Comparison of ENCODE assay signal across 8 cellular contexts in genomic region chr5:42889311-42889933, GRCh38.
DNase-seq lines count a peak whose midpoint lies in the region; ATAC-seq and TF ChIP-seq lines count a peak whose summit lies in the region.

No MANE protein-coding gene starts in this region.

- POLR2A ChIA-PET in Caco-2 (lab: Charles Lee), result interaction anchor here (0.7 kb wide), 1 partner anchor 34 kb away, joined by 3 read pairs; no protein-coding TSS in a partner anchor

- CTCF ChIA-PET in Caco-2 (lab: Charles Lee), result interaction anchor here (0.6 to 1.6 kb wide), 27 partner anchors 10 to 1033 kb away, joined by 3 to 17 read pairs (median 3); partner anchors contain the start of genes GHR and SELENOP

- no peaks in the 10 kb centered on the region for H3K27me3 Mint-ChIP-seq in Caco-2 (ENCODE audit: insufficient read depth, unreplicated experiment)
- peaks cover 14% of the 10 kb centered on the region for H3K27me3 Mint-ChIP-seq in activated CD4-positive, alpha-beta T cell treated with anti-CD3 and anti-CD28 coated beads, Interleukin-2, amount 10 ng/mL, durations not matched to agents 24 days and 14 days

- H3K27ac Mint-ChIP-seq in Caco-2 (ENCODE audit: unreplicated experiment), result no peak overlapping the region
- H3K27ac Mint-ChIP-seq in activated CD4-positive, alpha-beta T cell treated with anti-CD3 and anti-CD28 coated beads, Interleukin-2, amount 10 ng/mL, durations not matched to agents 24 days and 14 days, result no peak overlapping the region

- H3K36me3 Mint-ChIP-seq in Caco-2 (ENCODE audit: insufficient read depth, unreplicated experiment), result no peaks in the 10 kb centered on the region
- H3K36me3 Mint-ChIP-seq in activated CD4-positive, alpha-beta T cell treated with anti-CD3 and anti-CD28 coated beads, Interleukin-2, amount 10 ng/mL, durations not matched to agents 24 days and 14 days (ENCODE audit: low read depth), result no peaks in the 10 kb centered on the region

- H3K27ac ChIP-seq in dorsolateral prefrontal cortex (peak overlapping the region in 1 of 59 donors; percentile 26), lower lobe of right lung (no peak overlapping the region)

- intact Hi-C loops in Caco-2 (cut with micrococcal nuclease; ENCODE audit: unreplicated experiment) (loop anchor here (1.0 to 10.0 kb wide), 8 partner anchors 121 to 1033 kb away; partner anchors contain the start of genes FBXO4 and GHR), dorsolateral prefrontal cortex (cut with DNase I) (loop anchor here (2.0 to 10.0 kb wide), 6 partner anchors 81 to 467 kb away; partner anchors contain the start of gene GHR (in 1 of the 2)), lower lobe of right lung (cut with DNase I) (loop anchor here (5.0 kb wide), 1 partner anchor 82 kb away; no protein-coding TSS in a partner anchor)
- intact Hi-C loops in activated CD4-positive, alpha-beta T cell treated with anti-CD3 and anti-CD28 coated beads, Interleukin-2, amount 10 ng/mL, durations not matched to agents 24 days and 14 days (cut with micrococcal nuclease), result loop anchor here (5.0 kb wide), 1 partner anchor 467 kb away; the partner anchor contains the start of gene GHR

- no peak overlapping the region for H3K4me3 ChIP-seq in Caco-2 (ENCODE audit: low read depth, low read length)
- H3K4me3 ChIP-seq in dorsolateral prefrontal cortex, result no peak overlapping the region
- no peak overlapping the region for H3K4me3 ChIP-seq in lower lobe of right lung

- H3K36me3 ChIP-seq in Caco-2 (ENCODE audit: control insufficient read depth, insufficient read depth, low read length) (no peaks in the 10 kb centered on the region), lower lobe of right lung (no peaks in the 10 kb centered on the region)

- H3K4me1 ChIP-seq in Caco-2 (peaks cover 32% of the 10 kb centered on the region), lower lobe of right lung (no peaks in the 10 kb centered on the region)

- H3K4me1 Mint-ChIP-seq in Caco-2 (ENCODE audit: low read depth, unreplicated experiment), result peaks cover 8% of the 10 kb centered on the region
- no peaks in the 10 kb centered on the region for H3K4me1 Mint-ChIP-seq in activated CD4-positive, alpha-beta T cell treated with anti-CD3 and anti-CD28 coated beads, Interleukin-2, amount 10 ng/mL, durations not matched to agents 24 days and 14 days

- BruUV-seq in Caco-2 (replicated peaks; lab: Mats Ljungman, UMichigan), result no TSS peak

- DNase-seq in Caco-2 (peak; percentile 78 to 83), NCI-H510A treated with DMSO at 0.1 percent for 48 hours (lab: John Stamatoyannopoulos, UW) (peak; percentile 35), dorsolateral prefrontal cortex (peak; percentile 35 to 87 (median 76)), lower lobe of right lung (peak; percentile 63)
- DNase-seq in activated CD4-positive, alpha-beta T cell treated with anti-CD3 and anti-CD28 coated beads, Interleukin-2, amount 10 ng/mL, durations not matched to agents 24 days and 14 days, result peak; percentile 89
- peak; percentile 20 for DNase-seq in stimulated activated CD8-positive, alpha-beta memory T cell treated with anti-CD3 and anti-CD28 coated beads, Interleukin-15, amount 100 ng/mL, for 24 hours (ENCODE audit: low read depth)

- H3K4me3 Mint-ChIP-seq in Caco-2 (ENCODE audit: unreplicated experiment), result no peak overlapping the region
- no peak overlapping the region for H3K4me3 Mint-ChIP-seq in activated CD4-positive, alpha-beta T cell treated with anti-CD3 and anti-CD28 coated beads, Interleukin-2, amount 10 ng/mL, durations not matched to agents 24 days and 14 days

- no peaks in the 10 kb centered on the region for H3K9me3 Mint-ChIP-seq in Caco-2 (ENCODE audit: unreplicated experiment)
- no peaks in the 10 kb centered on the region for H3K9me3 Mint-ChIP-seq in activated CD4-positive, alpha-beta T cell treated with anti-CD3 and anti-CD28 coated beads, Interleukin-2, amount 10 ng/mL, durations not matched to agents 24 days and 14 days

- H3K27me3 ChIP-seq in Caco-2 (replicated peaks; ENCODE audit: control insufficient read depth, insufficient read depth, low read length), result no peaks in the 10 kb centered on the region
- H3K27me3 ChIP-seq in dorsolateral prefrontal cortex, result peaks cover 0 to 5% (median 0%) of the 10 kb centered on the region in 45 donors
- H3K27me3 ChIP-seq in lower lobe of right lung (ENCODE audit: low read depth), result no peaks in the 10 kb centered on the region

- ATAC-seq in GM19438 (IDR thresholded peaks at IDR 0.05; ENCODE audit: low read depth, unreplicated experiment) (peak; percentile 94), HG03460 (IDR thresholded peaks at IDR 0.05; ENCODE audit: unreplicated experiment) (peak; percentile 93), lower lobe of right lung (peak; percentile 94 to 96)

- TF ChIP-seq CTCF in Caco-2 (IDR thresholded peaks at IDR 0.05; ENCODE audit: insufficient read depth in 1 of 2, low read depth in 1 of 2, low read length in 1 of 2, severe bottlenecking in 1 of 2, unreplicated experiment in 1 of 2) (peak; percentile 91), dorsolateral prefrontal cortex (IDR thresholded peaks at IDR 0.05 in 54 of 56, conservative IDR thresholded peaks at IDR 0.05 in 2 of 56; ENCODE audit: low read depth in 1 of 56, partially characterized antibody in 56 of 56) (peak; percentile 64 to 99 (median 88)), lower lobe of right lung (IDR thresholded peaks at IDR 0.05) (peak; percentile 88)

- H3K9me3 ChIP-seq in Caco-2 (no peaks in the 10 kb centered on the region), lower lobe of right lung (no peaks in the 10 kb centered on the region)

Comparison
In these comparisons a context has a peak if more than half of its experiments do, and no peak if none do; other contexts are left out.
1. DNase-seq: peak in every context shown above with its lines; median percentile 89 in activated CD4-positive, alpha-beta T cell treated with anti-CD3 and anti-CD28 coated beads, Interleukin-2, amount 10 ng/mL, durations not matched to agents 24 days and 14 days; 80 in Caco-2; 76 in dorsolateral prefrontal cortex; 63 in lower lobe of right lung; 35 in NCI-H510A treated with DMSO at 0.1 percent for 48 hours; 20 in stimulated activated CD8-positive, alpha-beta memory T cell treated with anti-CD3 and anti-CD28 coated beads, Interleukin-15, amount 100 ng/mL, for 24 hours.